In the genomic region with DNA sequence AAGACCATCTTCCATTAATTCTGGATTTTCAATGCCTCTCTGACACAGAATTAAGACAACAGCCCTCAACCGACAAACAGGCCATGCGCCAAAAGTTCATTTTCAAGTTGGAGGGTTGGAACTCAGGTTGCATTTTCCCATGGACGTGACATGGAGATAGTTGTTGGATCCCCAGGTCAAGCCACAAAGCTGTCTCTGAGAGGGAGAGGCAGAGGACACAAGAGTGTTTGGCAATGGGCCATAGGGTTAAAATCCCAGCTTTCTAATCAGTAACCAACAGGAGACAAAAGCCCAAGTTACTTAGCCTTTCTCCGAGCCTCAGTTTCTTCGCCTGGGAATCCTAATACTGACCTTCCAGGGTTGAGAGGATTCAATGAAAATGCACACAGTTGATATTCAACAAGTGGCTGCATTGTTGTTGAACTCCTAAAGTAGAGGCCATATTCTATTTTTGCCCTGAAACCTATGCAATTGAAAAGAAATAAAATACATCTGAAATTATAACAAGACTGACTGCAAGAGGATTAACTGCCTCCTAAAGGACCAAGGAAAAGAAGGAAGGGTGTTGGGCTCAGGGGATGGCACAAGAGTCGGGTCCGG, we compare ENCODE assay signal across 17 cellular contexts. TPM values are rescaled to one million over a fixed set of nuclear protein-coding genes. Genes with fewer than 3 reads are reported as not detected.
DNase-seq lines count a peak whose midpoint lies in the region; ATAC-seq and TF ChIP-seq lines count a peak whose summit lies in the region.
"Had no signal": no experiment of that assay in that cellular context is flagged by ENCODE, and none has a peak within 500 bp of the region (broad histone marks: within the 10 kb centered on the region; RNA-seq: fewer than 3 reads in every experiment).

No MANE protein-coding gene starts in this region.

- CTCF ChIA-PET in WTC11 (lab: Charles Lee), result no interaction called here

- H3K36me3 Mint-ChIP-seq in WTC11 (no peaks in the 10 kb centered on the region), endothelial cell (ENCODE audit: low read depth, unreplicated experiment) (peaks cover 8% of the 10 kb centered on the region)
- H3K36me3 Mint-ChIP-seq: stimulated activated effector memory CD8-positive, alpha-beta T cell treated with anti-CD3 and anti-CD28 coated beads, Interleukin-12 subunit alpha, Interleukin-12 subunit beta, amount 100 ng/mL, for 72 hours had no signal

- H3K4me3 ChIP-seq in mucosa of rectum (ENCODE audit: low read length in 2 of 2) (no peak overlapping the region), thoracic aorta (no peak overlapping the region)
- H3K4me3 ChIP-seq: tibial nerve had no signal

- ATAC-seq in WTC11 (no peak), thoracic aorta (ENCODE audit: insufficient number of reproducible peaks, low FRiP score, low read depth) (no peak), GM19035 (IDR thresholded peaks at IDR 0.05; ENCODE audit: unreplicated experiment) (no peak), HG03159 (IDR thresholded peaks at IDR 0.05; ENCODE audit: unreplicated experiment) (no peak)
- ATAC-seq: stimulated activated effector memory CD8-positive, alpha-beta T cell treated with anti-CD3 and anti-CD28 coated beads, Interleukin-12 subunit alpha, Interleukin-12 subunit beta, amount 100 ng/mL, for 72 hours had no signal

- TF ChIP-seq CTCF in WTC11 (IDR thresholded peaks at IDR 0.05), result no peak
- TF ChIP-seq CTCF in endothelial cell (IDR thresholded peaks at IDR 0.05; ENCODE audit: unreplicated experiment), result no peak
- no peak for TF ChIP-seq CTCF in thoracic aorta (IDR thresholded peaks at IDR 0.05)

- POLR2A ChIA-PET in WTC11 (lab: Charles Lee), result no interaction called here

- H3K27me3 ChIP-seq in mucosa of rectum (ENCODE audit: control insufficient read depth in 2 of 2, insufficient read depth in 2 of 2, low read length in 2 of 2), result no peaks in the 10 kb centered on the region
- H3K27me3 ChIP-seq in thoracic aorta (replicated peaks; ENCODE audit: insufficient read depth), result no peaks in the 10 kb centered on the region
- H3K27me3 ChIP-seq: tibial nerve had no signal

- H3K27ac Mint-ChIP-seq in WTC11 (peak overlapping the region; percentile 41; the same call in 1 of the 2 replicates), endothelial cell (ENCODE audit: unreplicated experiment) (peak overlapping the region; percentile 92)
- H3K27ac Mint-ChIP-seq: stimulated activated effector memory CD8-positive, alpha-beta T cell treated with anti-CD3 and anti-CD28 coated beads, Interleukin-12 subunit alpha, Interleukin-12 subunit beta, amount 100 ng/mL, for 72 hours had no signal

- H3K27me3 Mint-ChIP-seq in WTC11 (ENCODE audit: low read depth) (no peaks in the 10 kb centered on the region), endothelial cell (ENCODE audit: unreplicated experiment) (peaks cover 8% of the 10 kb centered on the region)

- H3K36me3 ChIP-seq in mucosa of rectum (ENCODE audit: control insufficient read depth in 2 of 2, insufficient read depth in 2 of 2, low read length in 2 of 2), result no peaks in the 10 kb centered on the region
- H3K36me3 ChIP-seq in thoracic aorta, result peaks cover 3% of the 10 kb centered on the region
- H3K36me3 ChIP-seq: tibial nerve had no signal

- no peak overlapping the region for H3K4me3 Mint-ChIP-seq in WTC11
- peak overlapping the region; percentile 2 for H3K4me3 Mint-ChIP-seq in endothelial cell (ENCODE audit: unreplicated experiment)
- H3K4me3 Mint-ChIP-seq: stimulated activated effector memory CD8-positive, alpha-beta T cell treated with anti-CD3 and anti-CD28 coated beads, Interleukin-12 subunit alpha, Interleukin-12 subunit beta, amount 100 ng/mL, for 72 hours had no signal

- DNase-seq in WTC11 (ENCODE audit: low spot score) (no peak), endothelial cell (ENCODE audit: low spot score) (no peak), thoracic aorta (ENCODE audit: low spot score) (no peak), dedifferentiated amniotic fluid mesenchymal stem cell (ENCODE audit: extremely low spot score) (no peak)
- DNase-seq: activated CD4-positive, alpha-beta T cell treated with anti-CD3 and anti-CD28 coated beads, Interleukin-2, amount 50 U/mL, for 4 hours; AML-193; amniotic stem cell; NCI-H2081; NCI-H524 treated with DMSO at 0.1 percent for 48 hours; retina; T-helper 1 cell had no signal

- H3K9ac ChIP-seq in mucosa of rectum (ENCODE audit: low read depth in 1 of 2, low read length in 2 of 2), result no peak overlapping the region
- H3K9ac ChIP-seq: KMS-11 had no signal

- no peaks in the 10 kb centered on the region for H3K9me3 Mint-ChIP-seq in WTC11
- no peaks in the 10 kb centered on the region for H3K9me3 Mint-ChIP-seq in endothelial cell (ENCODE audit: unreplicated experiment)
- H3K9me3 Mint-ChIP-seq: stimulated activated effector memory CD8-positive, alpha-beta T cell treated with anti-CD3 and anti-CD28 coated beads, Interleukin-12 subunit alpha, Interleukin-12 subunit beta, amount 100 ng/mL, for 72 hours had no signal

- H3K4me1 ChIP-seq in mucosa of rectum (ENCODE audit: control insufficient read depth in 2 of 2, insufficient read depth in 2 of 2, low read length in 2 of 2), result peaks cover 14 to 32% of the 10 kb centered on the region in 2 donors
- H3K4me1 ChIP-seq in thoracic aorta (ENCODE audit: control insufficient read depth in 1 of 2, low read depth in 2 of 2), result peaks cover 78 to 100% of the 10 kb centered on the region in 2 donors

- H3K4me1 Mint-ChIP-seq in WTC11 (peaks cover 53% of the 10 kb centered on the region), endothelial cell (ENCODE audit: unreplicated experiment) (peaks cover 80% of the 10 kb centered on the region)

- H3K9me3 ChIP-seq in mucosa of rectum (ENCODE audit: control insufficient read depth in 2 of 2, low read length in 2 of 2) (no peaks in the 10 kb centered on the region), thoracic aorta (no peaks in the 10 kb centered on the region)
- H3K9me3 ChIP-seq: tibial nerve had no signal

- H3K27ac ChIP-seq in mucosa of rectum (ENCODE audit: low read depth in 2 of 2, low read length in 2 of 2), result peak overlapping the region; percentile 74 to 77
- H3K27ac ChIP-seq in thoracic aorta, result peak overlapping the region; percentile 87 to 89
- H3K27ac ChIP-seq: KMS-11 had no signal

TF ChIP-seq in WTC11, 78 proteins besides CTCF, POLR2A, EP300 and RAD21:
- TF ChIP-seq, protein P1, sequence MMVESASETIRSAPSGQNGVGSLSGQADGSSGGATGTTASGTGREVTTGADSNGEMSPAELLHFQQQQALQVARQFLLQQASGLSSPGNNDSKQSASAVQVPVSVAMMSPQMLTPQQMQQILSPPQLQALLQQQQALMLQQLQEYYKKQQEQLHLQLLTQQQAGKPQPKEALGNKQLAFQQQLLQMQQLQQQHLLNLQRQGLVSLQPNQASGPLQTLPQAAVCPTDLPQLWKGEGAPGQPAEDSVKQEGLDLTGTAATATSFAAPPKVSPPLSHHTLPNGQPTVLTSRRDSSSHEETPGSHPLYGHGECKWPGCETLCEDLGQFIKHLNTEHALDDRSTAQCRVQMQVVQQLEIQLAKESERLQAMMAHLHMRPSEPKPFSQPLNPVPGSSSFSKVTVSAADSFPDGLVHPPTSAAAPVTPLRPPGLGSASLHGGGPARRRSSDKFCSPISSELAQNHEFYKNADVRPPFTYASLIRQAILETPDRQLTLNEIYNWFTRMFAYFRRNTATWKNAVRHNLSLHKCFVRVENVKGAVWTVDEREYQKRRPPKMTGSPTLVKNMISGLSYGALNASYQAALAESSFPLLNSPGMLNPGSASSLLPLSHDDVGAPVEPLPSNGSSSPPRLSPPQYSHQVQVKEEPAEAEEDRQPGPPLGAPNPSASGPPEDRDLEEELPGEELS (CRISPR knock-in tag; IDR thresholded peaks at IDR 0.05), result no peak
- TF ChIP-seq, protein P2, sequence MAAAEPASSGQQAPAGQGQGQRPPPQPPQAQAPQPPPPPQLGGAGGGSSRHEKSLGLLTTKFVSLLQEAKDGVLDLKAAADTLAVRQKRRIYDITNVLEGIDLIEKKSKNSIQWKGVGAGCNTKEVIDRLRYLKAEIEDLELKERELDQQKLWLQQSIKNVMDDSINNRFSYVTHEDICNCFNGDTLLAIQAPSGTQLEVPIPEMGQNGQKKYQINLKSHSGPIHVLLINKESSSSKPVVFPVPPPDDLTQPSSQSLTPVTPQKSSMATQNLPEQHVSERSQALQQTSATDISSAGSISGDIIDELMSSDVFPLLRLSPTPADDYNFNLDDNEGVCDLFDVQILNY (CRISPR knock-in tag; IDR thresholded peaks at IDR 0.05), result no peak
- no peak for TF ChIP-seq GRHL2 (CRISPR knock-in tag; IDR thresholded peaks at IDR 0.05; ENCODE audit: insufficient replicate concordance, severe bottlenecking)

RNA-seq across cellular contexts. Expression of a gene that starts 44.3 kb away (rescaled TPM):
- total RNA-seq in WTC11 (2021) (33.8 to 39.9 TPM (median 34.3 TPM) in 3 replicates), endothelial cell (ENCODE audit: unreplicated experiment) (103 TPM), thoracic aorta (1,000 to 10,000 TPM; 1,110 to 1,659 TPM)

Comparison
In these comparisons a context has a peak if more than half of its experiments do, and no peak if none do; other contexts are left out.
1. RNA of a gene that starts 44.3 kb away (total RNA-seq): 1,110 to 1,659 TPM in thoracic aorta; 103 TPM in endothelial cell (single experiment) and 33.8 to 39.9 TPM in WTC11; every median in the first group is over 10 times any median in the second.